In the genomic region with DNA sequence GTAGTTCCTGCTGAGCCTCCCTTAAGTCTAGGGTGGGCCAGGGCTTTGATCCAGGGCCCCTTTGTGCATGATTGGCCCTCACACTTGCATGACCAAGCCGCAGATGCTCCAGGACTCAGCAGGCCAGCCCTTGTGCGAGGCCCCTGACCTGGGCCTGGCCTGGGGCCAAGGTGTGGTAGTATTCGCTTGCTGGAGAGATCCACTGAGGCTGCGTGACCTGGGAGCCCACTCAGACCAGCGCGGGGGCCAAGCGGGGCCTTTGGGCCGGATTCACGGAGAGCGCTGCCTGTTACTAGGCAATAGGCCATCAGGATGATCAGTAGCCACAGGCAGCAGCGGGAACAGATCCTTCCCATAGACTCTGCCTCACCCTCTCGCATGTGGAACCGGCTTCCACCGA, we compare ENCODE assay signal across 31 cellular contexts.
"Had no signal": no experiment of that assay in that cellular context is flagged by ENCODE, and none has a peak within 500 bp of the region (broad histone marks: within the 10 kb centered on the region; RNA-seq: fewer than 3 reads in every experiment).

No MANE protein-coding gene starts in this region.

- FAIRE-seq: astrocyte, bronchial epithelial cell had no signal

- H3K36me3 ChIP-seq: brain microvascular endothelial cell, colonic mucosa, gastrocnemius medialis, WERI-Rb-1 had no signal

- H3K9me3 ChIP-seq: colonic mucosa, gastrocnemius medialis had no signal

- H3K4me1 ChIP-seq: colonic mucosa, foreskin keratinocyte, gastrocnemius medialis had no signal

- H3K27me3 ChIP-seq: brain microvascular endothelial cell, colonic mucosa, dorsolateral prefrontal cortex, foreskin keratinocyte, gastrocnemius medialis had no signal

- H3K27ac ChIP-seq: brain microvascular endothelial cell, colonic mucosa, dorsolateral prefrontal cortex, foreskin keratinocyte, gastrocnemius medialis, WERI-Rb-1 had no signal

- ATAC-seq: activated CD4-positive, CD25-positive, alpha-beta regulatory T cell treated with anti-CD3 and anti-CD28 coated beads, Interleukin-2, amount 50 U/mL, for 24 hours; activated CD8-positive, alpha-beta T cell treated with anti-CD3 and anti-CD28 coated beads for 36 hours; activated T-cell treated with anti-CD3 and anti-CD28 coated beads, Interleukin-2, amount 50 U/mL, for 4 hours; activated T-helper 17 cell treated with anti-CD3 and anti-CD28 coated beads, Interleukin-2, amount 50 U/mL, for 72 hours; esophagus mucosa; foreskin keratinocyte; gastrocnemius medialis; T-helper 17 cell had no signal

- DNase-seq: activated B cell treated with CpG ODN at 0.5 μM for 24 hours; activated CD4-positive, alpha-beta T cell treated with anti-CD3 and anti-CD28 coated beads for 48 hours; activated CD4-positive, alpha-beta T cell treated with anti-CD3 and anti-CD28 coated beads, Interleukin-2, amount 50 U/mL, for 1 hour; activated CD4-positive, alpha-beta T cell treated with anti-CD3 and anti-CD28 coated beads, Interleukin-2, amount 50 U/mL, for 48 hours; activated CD8-positive, alpha-beta memory T cell treated with anti-CD3 and anti-CD28 coated beads for 24 hours; activated CD8-positive, alpha-beta T cell treated with anti-CD3 and anti-CD28 coated beads for 36 hours; activated effector memory CD4-positive, alpha-beta T cell treated with Interleukin-2 at 50 U/mL for 16 hours; activated gamma-delta T cell treated with Interleukin-2 at 50 U/mL for 16 hours; activated naive CD4-positive, alpha-beta T cell treated with anti-CD3 and anti-CD28 coated beads, Interleukin-2, amount 50 U/mL, for 16 hours; activated naive CD4-positive, alpha-beta T cell treated with Interleukin-2 at 50 U/mL for 16 hours; activated T-cell treated with anti-CD3 and anti-CD28 coated beads, Interleukin-2, amount 50 U/mL, for 4 hours; amniotic stem cell; anterior cingulate cortex; brain microvascular endothelial cell; central memory CD4-positive, alpha-beta T cell; cerebellar nuclear complex; colonic mucosa; dorsolateral prefrontal cortex; effector memory CD4-positive, alpha-beta T cell; endodermal cell; foreskin keratinocyte; gastrocnemius medialis; T-helper 1 cell; T-helper 17 cell; T1000; WERI-Rb-1 had no signal

- H3K4me3 ChIP-seq: colonic mucosa, dorsolateral prefrontal cortex, gastrocnemius medialis had no signal
